ENCODE assay signal across 15 cellular contexts in genomic region chr2:169082995-169083394, GRCh38. TPM values are rescaled to one million over a fixed set of nuclear protein-coding genes. Genes with fewer than 3 reads are reported as not detected.
DNase-seq lines count a peak whose midpoint lies in the region; ATAC-seq, FAIRE-seq and TF ChIP-seq lines count a peak whose summit lies in the region.
"Had no signal": no experiment of that assay in that cellular context is flagged by ENCODE, and none has a peak within 500 bp of the region (broad histone marks: within the 10 kb centered on the region; RNA-seq: fewer than 3 reads in every experiment).

No MANE protein-coding gene starts in this region.

- H3K36me3 ChIP-seq in right lobe of liver (no peaks in the 10 kb centered on the region), HepG2 (replicated peaks in 1 of 2; ENCODE audit: control insufficient read depth in 1 of 2, insufficient read depth in 2 of 2, low read length in 2 of 2) (no peaks in the 10 kb centered on the region)
- H3K36me3 ChIP-seq: uterus had no signal

- H3K27me3 Mint-ChIP-seq in naive thymus-derived CD8-positive, alpha-beta T cell: peaks cover 0 to 9% (median 2%) of the 10 kb centered on the region in 5 donors

- H3K9me3 Mint-ChIP-seq in naive thymus-derived CD8-positive, alpha-beta T cell: peaks cover 0 to 5% (median 0%) of the 10 kb centered on the region in 9 donors

- no peaks in the 10 kb centered on the region for H3K9me3 ChIP-seq in right lobe of liver
- H3K9me3 ChIP-seq in HepG2 (ENCODE audit: low read length): no peaks in the 10 kb centered on the region
- H3K9me3 ChIP-seq: uterus had no signal

- H3K36me3 Mint-ChIP-seq in naive thymus-derived CD8-positive, alpha-beta T cell: no peaks in the 10 kb centered on the region

- H3K4me3 Mint-ChIP-seq in naive thymus-derived CD8-positive, alpha-beta T cell: no peak overlapping the region
- H3K4me3 Mint-ChIP-seq: T-helper 2 cell treated with Interferon-gamma antibody and Interleukin-4, amounts not matched to agents 5 μg/mL and 100 μg/mL, for 36 hours had no signal

- intact Hi-C loops in right lobe of liver (cut with DNase I) (no loop called here), HepG2 (cut with micrococcal nuclease; ENCODE audit: unreplicated experiment) (no loop called here)

- no peak overlapping the region for H3K27ac ChIP-seq in right lobe of liver
- H3K27ac ChIP-seq in HepG2 (ENCODE audit: extremely low read length, insufficient read depth, low read length): no peak overlapping the region
- H3K27ac ChIP-seq: uterus had no signal

- no peak overlapping the region for H3K4me2 ChIP-seq in HepG2 (ENCODE audit: low read depth, low read length)

- BruUV-seq in HepG2 (replicated peaks; lab: Mats Ljungman, UMichigan): no TSS peak

- H3K4me3 ChIP-seq in right lobe of liver (no peak overlapping the region), HepG2 (replicated peaks in 1 of 3; ENCODE audit: insufficient read depth in 1 of 3, low read depth in 2 of 3, low read length in 3 of 3) (no peak overlapping the region)
- H3K4me3 ChIP-seq: uterus had no signal

- H4K20me1 ChIP-seq in HepG2 (ENCODE audit: insufficient read depth, low read length): no peaks in the 10 kb centered on the region

- H3K27ac Mint-ChIP-seq in naive thymus-derived CD8-positive, alpha-beta T cell: no peak overlapping the region
- H3K27ac Mint-ChIP-seq: T-helper 2 cell treated with Interferon-gamma antibody and Interleukin-4, amounts not matched to agents 5 μg/mL and 100 μg/mL, for 36 hours had no signal

- TF ChIP-seq POLR2A in right lobe of liver (IDR thresholded peaks at IDR 0.05) (no peak), HepG2 (IDR thresholded peaks at IDR 0.05; ENCODE audit: insufficient read depth in 1 of 2, low read depth in 2 of 2, low read length in 2 of 2) (no peak)

- TF ChIP-seq RAD21 in HepG2 (CRISPR knock-in tag; IDR thresholded peaks at IDR 0.05): no peak

- in situ Hi-C loops in HepG2 (cut with HindIII; ENCODE audit: extremely low pct_ligation_motif_present, low pct_unique_long_range_greater_than_20kb): no loop called here

- CTCF ChIA-PET in HepG2 (lab: Yijun Ruan, JAX; ENCODE audit: low intra/inter-chr PET ratio, low total read pairs): no interaction called here

- 87% methylated on average over 4 of the region's 4 CpGs for WGBS in right lobe of liver (ENCODE audit: insufficient coverage, low coverage, low lambda C conversion rate, missing lambda C conversion rate)
- WGBS in HepG2 (ENCODE audit: low lambda C conversion rate): 1% methylated on average over 4 of the region's 4 CpGs

- no peaks in the 10 kb centered on the region for H3K79me2 ChIP-seq in HepG2 (ENCODE audit: insufficient read depth, low read length)

- TF ChIP-seq EP300 in HepG2 (IDR thresholded peaks at IDR 0.05; ENCODE audit: low read depth in 2 of 2, low read length in 2 of 2): no peak
- no peak for TF ChIP-seq EP300 in HepG2 (CRISPR knock-in tag; IDR thresholded peaks at IDR 0.05; ENCODE audit: borderline replicate concordance)

- H2AFZ ChIP-seq in HepG2 (ENCODE audit: low read length): no peak overlapping the region

- ATAC-seq in right lobe of liver (peak in 3 of 4 donors; percentile 14 to 56 (median 45)), HepG2 (no peak), HG02759 (IDR thresholded peaks at IDR 0.05; ENCODE audit: unreplicated experiment) (peak; percentile 52)
- ATAC-seq in naive thymus-derived CD8-positive, alpha-beta T cell: no peak
- ATAC-seq: HCT116, left ventricle myocardium superior had no signal

- H3K27me3 ChIP-seq in right lobe of liver: no peaks in the 10 kb centered on the region
- no peaks in the 10 kb centered on the region; a peak in 1 of 5 replicates for H3K27me3 ChIP-seq in HepG2 (ENCODE audit: control insufficient read depth in 1 of 2, insufficient read depth in 2 of 2, low read length in 2 of 2)
- H3K27me3 ChIP-seq: uterus had no signal

- POLR2A ChIA-PET in HepG2 (lab: Yijun Ruan, JAX): no interaction called here
- POLR2A ChIA-PET in naive thymus-derived CD8-positive, alpha-beta T cell (lab: Charles Lee): no interaction called here

- H3K4me1 Mint-ChIP-seq in naive thymus-derived CD8-positive, alpha-beta T cell: peaks cover 0 to 15% (median 1%) of the 10 kb centered on the region in 4 donors

- H3K4me1 ChIP-seq in right lobe of liver (no peaks in the 10 kb centered on the region), HepG2 (ENCODE audit: insufficient read depth, low read length) (no peaks in the 10 kb centered on the region)
- H3K4me1 ChIP-seq: uterus had no signal

- no peak for DNase-seq in right lobe of liver
- DNase-seq in HepG2 (ENCODE audit: low spot score): no peak
- peak; percentile 77 to 92 for DNase-seq in NOMO-1 (lab: John Stamatoyannopoulos, UW; ENCODE audit: unreplicated experiment in 2 of 2)
- no peak for DNase-seq in SHP77 treated with DMSO at 0.1 percent for 48 hours (lab: John Stamatoyannopoulos, UW)
- DNase-seq in HK-2 (ENCODE audit: unreplicated experiment): no peak
- DNase-seq in naive thymus-derived CD8-positive, alpha-beta T cell: no peak
- DNase-seq in RCC 7860 (ENCODE audit: low spot score): no peak
- DNase-seq: GDM1, left ventricle myocardium superior, NCI-H345, posterior cingulate gyrus, uterus had no signal

- no peak for FAIRE-seq in HepG2 (lab: Jason Lieb, UNC)
- FAIRE-seq in RCC 7860 (lab: Jason Lieb, UNC): no peak

- no peak overlapping the region for H3K9ac ChIP-seq in HepG2 (ENCODE audit: insufficient read depth, low read depth, low read length)

- TF ChIP-seq CTCF in right lobe of liver (IDR thresholded peaks at IDR 0.05) (no peak), HepG2 (CRISPR knock-in tag; IDR thresholded peaks at IDR 0.05) (no peak)

TF ChIP-seq in HepG2, 621 proteins besides CTCF, POLR2A, EP300 and RAD21 (continues in another document):
- TF ChIP-seq ZNF781 (CRISPR knock-in tag; IDR thresholded peaks at IDR 0.05; ENCODE audit: borderline replicate concordance, not compliant biosample characterization) (no peak), SP2 (CRISPR knock-in tag; IDR thresholded peaks at IDR 0.05) (no peak), ZNF546 (CRISPR knock-in tag; conservative IDR thresholded peaks at IDR 0.05) (no peak)

RNA-seq across cellular contexts. Expression of gene DHRS9, which starts 13.6 kb away (rescaled TPM):
- total RNA-seq in right lobe of liver: 1 to 10 TPM in 2 of 6 experiments, under 1 TPM in 4; 0.29 to 1.2 (median 0.55) TPM
- not detected in 2 replicates for total RNA-seq in HepG2 (2016; rRNA removed; fragmentation: Illumina TruSeq; extraction: Trizol)
- total RNA-seq in HepG2 (2016; cell fraction: cytosol; rRNA removed; fragmentation: Illumina TruSeq; extraction: Trizol; ENCODE audit: low read depth): not detected in 2 replicates
- total RNA-seq in HepG2 (2016; cell fraction: insoluble cytoplasmic fraction; rRNA removed; fragmentation: Illumina TruSeq; extraction: Trizol): not detected in 2 replicates
- not detected in 2 replicates for total RNA-seq in HepG2 (2016; cell fraction: membrane; rRNA removed; fragmentation: Illumina TruSeq; extraction: Trizol)
- total RNA-seq in HepG2 (2016; cell fraction: nucleus; rRNA removed; fragmentation: Illumina TruSeq; extraction: Trizol): not detected in 2 replicates
- polyA plus RNA-seq in HepG2 (2011; rRNA removed): not detected in 2 replicates
- not detected in 2 replicates for polyA plus RNA-seq in HepG2 (2011; cell fraction: cytosol; rRNA removed)
- polyA plus RNA-seq in HepG2 (2011; cell fraction: nucleus; rRNA removed): not detected in 2 replicates
- polyA plus RNA-seq in HepG2 (2012): not detected in 2 replicates
- not detected in 2 replicates for polyA plus RNA-seq in HepG2 (2016; cell fraction: cytosol; fragmentation: Illumina TruSeq; extraction: Trizol; ENCODE audit: low read depth)
- polyA plus RNA-seq in HepG2 (2016; cell fraction: insoluble cytoplasmic fraction; fragmentation: Illumina TruSeq; extraction: Trizol; ENCODE audit: low read depth): not detected in 2 replicates
- not detected in 2 replicates for polyA plus RNA-seq in HepG2 (2016; cell fraction: membrane; fragmentation: Illumina TruSeq; extraction: Trizol; ENCODE audit: low read depth)
- polyA plus RNA-seq in HepG2 (2016; cell fraction: nucleus; fragmentation: Illumina TruSeq; extraction: Trizol; ENCODE audit: insufficient read depth, low read depth): not detected in 2 replicates
- polyA minus RNA-seq in HepG2 (2011; rRNA and poly(A)+ RNA removed; ENCODE audit: low replicate concordance): 0.14 TPM in 1 of 2 replicates, not detected in the other
- not detected in 2 replicates for polyA minus RNA-seq in HepG2 (2011; cell fraction: cytosol; rRNA and poly(A)+ RNA removed)
- not detected in 2 replicates for polyA minus RNA-seq in HepG2 (2011; cell fraction: nucleus; rRNA and poly(A)+ RNA removed)
- total RNA-seq in naive thymus-derived CD8-positive, alpha-beta T cell: not detected
- polyA plus RNA-seq in naive thymus-derived CD8-positive, alpha-beta T cell: not detected

RNA-seq across cellular contexts. Expression of gene ABCB11, which starts 51.9 kb away (rescaled TPM):
- total RNA-seq in right lobe of liver (100 to 1,000 TPM in 2 of 6 experiments, 10 to 100 TPM in 4; 21.3 to 128 (median 54.8) TPM), HepG2 (2016; rRNA removed; fragmentation: Illumina TruSeq; extraction: Trizol) (not detected in 2 replicates)
- not detected in 2 replicates for total RNA-seq in HepG2 (2016; cell fraction: cytosol; rRNA removed; fragmentation: Illumina TruSeq; extraction: Trizol; ENCODE audit: low read depth)
- not detected in 2 replicates for total RNA-seq in HepG2 (2016; cell fraction: insoluble cytoplasmic fraction; rRNA removed; fragmentation: Illumina TruSeq; extraction: Trizol)
- total RNA-seq in HepG2 (2016; cell fraction: membrane; rRNA removed; fragmentation: Illumina TruSeq; extraction: Trizol): not detected in 2 replicates
- total RNA-seq in HepG2 (2016; cell fraction: nucleus; rRNA removed; fragmentation: Illumina TruSeq; extraction: Trizol): not detected in 2 replicates
- not detected in 2 replicates for polyA plus RNA-seq in HepG2 (2011; rRNA removed)
- polyA plus RNA-seq in HepG2 (2011; cell fraction: cytosol; rRNA removed): not detected in 2 replicates
- not detected in 2 replicates for polyA plus RNA-seq in HepG2 (2011; cell fraction: nucleus; rRNA removed)
- polyA plus RNA-seq in HepG2 (2012): not detected in 2 replicates
- not detected in 2 replicates for polyA plus RNA-seq in HepG2 (2016; cell fraction: cytosol; fragmentation: Illumina TruSeq; extraction: Trizol; ENCODE audit: low read depth)
- not detected in 2 replicates for polyA plus RNA-seq in HepG2 (2016; cell fraction: insoluble cytoplasmic fraction; fragmentation: Illumina TruSeq; extraction: Trizol; ENCODE audit: low read depth)
- polyA plus RNA-seq in HepG2 (2016; cell fraction: membrane; fragmentation: Illumina TruSeq; extraction: Trizol; ENCODE audit: low read depth): not detected in 2 replicates
- not detected in 2 replicates for polyA plus RNA-seq in HepG2 (2016; cell fraction: nucleus; fragmentation: Illumina TruSeq; extraction: Trizol; ENCODE audit: insufficient read depth, low read depth)
- polyA minus RNA-seq in HepG2 (2011; rRNA and poly(A)+ RNA removed; ENCODE audit: low replicate concordance): 0.09 TPM in 1 of 2 replicates, not detected in the other
- polyA minus RNA-seq in HepG2 (2011; cell fraction: cytosol; rRNA and poly(A)+ RNA removed): not detected in 2 replicates
- polyA minus RNA-seq in HepG2 (2011; cell fraction: nucleus; rRNA and poly(A)+ RNA removed): not detected in 2 replicates
- under 1 TPM in 1 of 2 experiments, not detected in 1; 0.08 TPM for total RNA-seq in naive thymus-derived CD8-positive, alpha-beta T cell
- not detected for polyA plus RNA-seq in naive thymus-derived CD8-positive, alpha-beta T cell

Comparison
In these comparisons a context has a peak if more than half of its experiments do, and no peak if none do; other contexts are left out.
1. ATAC-seq: peak in right lobe of liver (3 of 4) and HG02759 (single experiment); none in HepG2 (single experiment) and naive thymus-derived CD8-positive, alpha-beta T cell (0 of 2).
2. RNA of gene ABCB11, which starts 51.9 kb away (total RNA-seq): 21.3 to 128 TPM in right lobe of liver; 0.08 TPM in naive thymus-derived CD8-positive, alpha-beta T cell and not detected in HepG2; every median in the first group is over 10 times any median in the second.
3. DNase-seq: peak in NOMO-1 (2 of 2); none in right lobe of liver (0 of 3), HepG2 (single experiment), SHP77 treated with DMSO at 0.1 percent for 48 hours (single experiment), HK-2 (single experiment), naive thymus-derived CD8-positive, alpha-beta T cell (0 of 10) and RCC 7860 (single experiment).